ENCODE assay signal across 25 cellular contexts in the genomic region with DNA sequence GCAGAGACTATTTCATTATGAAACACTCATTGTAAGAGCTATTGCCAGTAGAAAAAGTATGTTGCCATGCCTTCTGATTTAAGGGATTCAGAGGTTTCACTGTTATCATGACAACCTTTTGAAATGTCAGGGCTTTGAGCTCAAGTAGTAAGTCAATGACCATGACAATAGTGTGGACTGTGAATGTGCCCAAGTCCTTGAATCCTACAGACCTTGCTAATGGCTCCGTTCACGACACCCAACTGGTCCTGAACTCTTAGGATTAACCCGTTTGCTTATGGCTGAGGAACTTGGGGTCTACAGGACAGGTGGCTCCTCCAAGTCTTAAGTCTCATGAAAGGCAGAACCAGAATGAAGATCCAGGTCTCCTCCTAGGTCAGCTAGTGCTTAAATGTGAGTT.
"Had no signal": no experiment of that assay in that cellular context is flagged by ENCODE, and none has a peak within 500 bp of the region (broad histone marks: within the 10 kb centered on the region; RNA-seq: fewer than 3 reads in every experiment).

No MANE protein-coding gene starts in this region.

- H3K27ac Mint-ChIP-seq: activated CD8-positive, alpha-beta T cell treated with anti-CD3 and anti-CD28 coated beads for 36 hours; activated naive CD4-positive, alpha-beta T cell treated with anti-CD3 and anti-CD28 coated beads, Interleukin-2, amount 10 ng/mL, durations not matched to agents 7 days and 5 days; activated naive CD8-positive, alpha-beta T cell treated with anti-CD3 and anti-CD28 coated beads for 36 hours; activated T-cell treated with anti-CD3 and anti-CD28 coated beads, Interleukin-2, amount 50 U/mL, for 72 hours; activated T-helper 2 cell treated with anti-CD3 and anti-CD28 coated beads, Interferon-gamma antibody, Interleukin-2, Interleukin-4, amounts not matched to agents 10 μg/mL and 5 μg/mL and 100 μg/mL, durations not matched to agents 14 hours and 24 hours and 36 hours had no signal

- H3K9me3 Mint-ChIP-seq: activated CD8-positive, alpha-beta T cell treated with anti-CD3 and anti-CD28 coated beads for 36 hours; activated naive CD4-positive, alpha-beta T cell treated with anti-CD3 and anti-CD28 coated beads, Interleukin-2, amount 10 ng/mL, durations not matched to agents 7 days and 5 days; activated naive CD8-positive, alpha-beta T cell treated with anti-CD3 and anti-CD28 coated beads for 36 hours; activated T-cell treated with anti-CD3 and anti-CD28 coated beads, Interleukin-2, amount 50 U/mL, for 72 hours; activated T-helper 2 cell treated with anti-CD3 and anti-CD28 coated beads, Interferon-gamma antibody, Interleukin-2, Interleukin-4, amounts not matched to agents 10 μg/mL and 5 μg/mL and 100 μg/mL, durations not matched to agents 14 hours and 24 hours and 36 hours had no signal

- H3K36me3 ChIP-seq: WERI-Rb-1 had no signal

- DNase-seq: activated CD4-positive, alpha-beta T cell treated with anti-CD3 and anti-CD28 coated beads for 4 hours; activated CD8-positive, alpha-beta memory T cell treated with anti-CD3 and anti-CD28 coated beads, Interleukin-2, amount 50 U/mL, for 4 hours; activated CD8-positive, alpha-beta T cell treated with anti-CD3 and anti-CD28 coated beads for 36 hours; activated gamma-delta T cell treated with Interleukin-2 at 50 U/mL for 16 hours; activated naive CD4-positive, alpha-beta T cell treated with anti-CD3 and anti-CD28 coated beads, Interleukin-2, amount 10 ng/mL, durations not matched to agents 7 days and 5 days; activated naive CD8-positive, alpha-beta T cell treated with anti-CD3 and anti-CD28 coated beads for 36 hours; activated T-cell treated with anti-CD3 and anti-CD28 coated beads, Interleukin-2, amount 50 U/mL, for 72 hours; caudate nucleus; Kasumi-1; NCI-H1105 treated with DMSO at 0.1 percent for 48 hours; NCI-H1436 treated with DMSO at 0.1 percent for 48 hours; NCI-H187; NCI-H2081; NCI-H226; NCI-H526; NCI-H82; OCI-M1; RPMI8226; T-helper 1 cell; WERI-Rb-1 had no signal

- H3K4me3 Mint-ChIP-seq: activated CD8-positive, alpha-beta T cell treated with anti-CD3 and anti-CD28 coated beads for 36 hours; activated naive CD4-positive, alpha-beta T cell treated with anti-CD3 and anti-CD28 coated beads, Interleukin-2, amount 10 ng/mL, durations not matched to agents 7 days and 5 days; activated naive CD8-positive, alpha-beta T cell treated with anti-CD3 and anti-CD28 coated beads for 36 hours; activated T-cell treated with anti-CD3 and anti-CD28 coated beads, Interleukin-2, amount 50 U/mL, for 72 hours had no signal

- H3K27me3 Mint-ChIP-seq: activated CD8-positive, alpha-beta T cell treated with anti-CD3 and anti-CD28 coated beads for 36 hours had no signal

- H3K36me3 Mint-ChIP-seq: activated naive CD4-positive, alpha-beta T cell treated with anti-CD3 and anti-CD28 coated beads, Interleukin-2, amount 10 ng/mL, durations not matched to agents 7 days and 5 days; activated naive CD8-positive, alpha-beta T cell treated with anti-CD3 and anti-CD28 coated beads for 36 hours had no signal

- ATAC-seq: activated CD4-positive, CD25-positive, alpha-beta regulatory T cell treated with anti-CD3 and anti-CD28 coated beads, Interleukin-2, amount 50 U/mL, for 24 hours; activated CD8-positive, alpha-beta T cell treated with anti-CD3 and anti-CD28 coated beads for 36 hours; activated T-cell treated with anti-CD3 and anti-CD28 coated beads, Interleukin-2, amount 50 U/mL, for 72 hours; Panc1; Right ventricle myocardium inferior had no signal

- H3K4me1 Mint-ChIP-seq: activated naive CD4-positive, alpha-beta T cell treated with anti-CD3 and anti-CD28 coated beads, Interleukin-2, amount 10 ng/mL, durations not matched to agents 7 days and 5 days; activated naive CD8-positive, alpha-beta T cell treated with anti-CD3 and anti-CD28 coated beads for 36 hours had no signal

- H3K4me3 ChIP-seq: SK-N-MC had no signal

- H3K27ac ChIP-seq: WERI-Rb-1 had no signal
